In genomic region chr1:61448934-61449368, GRCh38 we compare ENCODE assay signal across 14 cellular contexts.
DNase-seq lines count a peak whose midpoint lies in the region; ATAC-seq and TF ChIP-seq lines count a peak whose summit lies in the region.
"Had no signal": no experiment of that assay in that cellular context is flagged by ENCODE, and none has a peak within 500 bp of the region (broad histone marks: within the 10 kb centered on the region; RNA-seq: fewer than 3 reads in every experiment).

No MANE protein-coding gene starts in this region.

- H3K9me3 ChIP-seq in adipocyte (ENCODE audit: control insufficient read depth, low read length) (no peaks in the 10 kb centered on the region), upper lobe of right lung (no peaks in the 10 kb centered on the region)

- no peaks in the 10 kb centered on the region for H3K9me3 Mint-ChIP-seq in nephron
- H3K9me3 Mint-ChIP-seq: activated CD8-positive, alpha-beta T cell treated with anti-CD3 and anti-CD28 coated beads for 36 hours; activated naive CD4-positive, alpha-beta T cell treated with anti-CD3 and anti-CD28 coated beads for 36 hours; H9; IgD-negative memory B cell; naive B cell had no signal

- no peaks in the 10 kb centered on the region for H3K36me3 Mint-ChIP-seq in nephron (ENCODE audit: low read depth)
- H3K36me3 Mint-ChIP-seq: IgD-negative memory B cell, naive B cell had no signal

- intact Hi-C loops in upper lobe of right lung (cut with DNase I), result no loop called here

- H3K9ac ChIP-seq in adipocyte (ENCODE audit: low read length), result peak overlapping the region; percentile 72

- peak overlapping the region; percentile 33 for H3K27ac ChIP-seq in upper lobe of right lung

- no peaks in the 10 kb centered on the region for H3K27me3 Mint-ChIP-seq in nephron (ENCODE audit: low read depth)
- H3K27me3 Mint-ChIP-seq: activated CD8-positive, alpha-beta T cell treated with anti-CD3 and anti-CD28 coated beads for 36 hours had no signal

- ATAC-seq in upper lobe of right lung, result no peak
- no peak for ATAC-seq in HG02870 (IDR thresholded peaks at IDR 0.05; ENCODE audit: unreplicated experiment)
- ATAC-seq: activated CD8-positive, alpha-beta T cell treated with anti-CD3 and anti-CD28 coated beads for 36 hours had no signal

- no peak for TF ChIP-seq CTCF in fibroblast of the aortic adventitia (IDR thresholded peaks at IDR 0.05; ENCODE audit: insufficient read depth, low read length)
- no peak for TF ChIP-seq CTCF in nephron (IDR thresholded peaks at IDR 0.05; ENCODE audit: unreplicated experiment in 3 of 3)
- no peak for TF ChIP-seq CTCF in upper lobe of right lung (IDR thresholded peaks at IDR 0.05)

- H3K4me3 ChIP-seq in adipocyte (ENCODE audit: low read length), result no peak overlapping the region
- H3K4me3 ChIP-seq in fibroblast of the aortic adventitia (ENCODE audit: low read depth, low read length), result no peak overlapping the region
- no peak overlapping the region for H3K4me3 ChIP-seq in upper lobe of right lung

- H3K4me1 Mint-ChIP-seq in nephron, result peaks cover 98% of the 10 kb centered on the region

- no peaks in the 10 kb centered on the region for H3K36me3 ChIP-seq in adipocyte (ENCODE audit: control insufficient read depth, insufficient read depth, low read length, severe bottlenecking)
- no peaks in the 10 kb centered on the region for H3K36me3 ChIP-seq in upper lobe of right lung

- H3K27me3 ChIP-seq in adipocyte (replicated peaks; ENCODE audit: control insufficient read depth, insufficient read depth, low read length), result no peaks in the 10 kb centered on the region
- H3K27me3 ChIP-seq in upper lobe of right lung, result no peaks in the 10 kb centered on the region

- peak overlapping the region in 1 of 3 experiments; percentile 2 for H3K4me3 Mint-ChIP-seq in nephron
- H3K4me3 Mint-ChIP-seq: activated CD8-positive, alpha-beta T cell treated with anti-CD3 and anti-CD28 coated beads for 36 hours; activated naive CD4-positive, alpha-beta T cell treated with anti-CD3 and anti-CD28 coated beads for 36 hours; H9; IgD-negative memory B cell; naive B cell had no signal

- H3K4me1 ChIP-seq in adipocyte (ENCODE audit: control insufficient read depth, insufficient read depth, low read length), result peaks cover 96% of the 10 kb centered on the region
- peaks cover 40% of the 10 kb centered on the region for H3K4me1 ChIP-seq in upper lobe of right lung

- H3K27ac Mint-ChIP-seq in nephron, result peak overlapping the region; percentile 95 to 98 (median 96)
- H3K27ac Mint-ChIP-seq: activated CD8-positive, alpha-beta T cell treated with anti-CD3 and anti-CD28 coated beads for 36 hours; activated naive CD4-positive, alpha-beta T cell treated with anti-CD3 and anti-CD28 coated beads for 36 hours; H9; IgD-negative memory B cell had no signal

- DNase-seq in adipocyte (ENCODE audit: low read depth) (no peak), fibroblast of the aortic adventitia (ENCODE audit: low read depth) (peak; percentile 100), upper lobe of right lung (no peak), NCI-H1105 treated with DMSO at 0.1 percent for 48 hours (lab: John Stamatoyannopoulos, UW) (no peak), OCI-M2 (lab: John Stamatoyannopoulos, UW; ENCODE audit: unreplicated experiment) (no peak)
- DNase-seq in activated CD4-positive, alpha-beta T cell treated with anti-CD3 and anti-CD28 coated beads for 4 hours, result no peak
- DNase-seq: activated CD8-positive, alpha-beta T cell treated with anti-CD3 and anti-CD28 coated beads for 36 hours; activated naive CD4-positive, alpha-beta T cell treated with anti-CD3 and anti-CD28 coated beads for 36 hours; H9; naive B cell; NCI-H2029 treated with DMSO at 0.1 percent for 48 hours had no signal
